Comparison of ENCODE assay signal across 1 cellular context in the genomic region with DNA sequence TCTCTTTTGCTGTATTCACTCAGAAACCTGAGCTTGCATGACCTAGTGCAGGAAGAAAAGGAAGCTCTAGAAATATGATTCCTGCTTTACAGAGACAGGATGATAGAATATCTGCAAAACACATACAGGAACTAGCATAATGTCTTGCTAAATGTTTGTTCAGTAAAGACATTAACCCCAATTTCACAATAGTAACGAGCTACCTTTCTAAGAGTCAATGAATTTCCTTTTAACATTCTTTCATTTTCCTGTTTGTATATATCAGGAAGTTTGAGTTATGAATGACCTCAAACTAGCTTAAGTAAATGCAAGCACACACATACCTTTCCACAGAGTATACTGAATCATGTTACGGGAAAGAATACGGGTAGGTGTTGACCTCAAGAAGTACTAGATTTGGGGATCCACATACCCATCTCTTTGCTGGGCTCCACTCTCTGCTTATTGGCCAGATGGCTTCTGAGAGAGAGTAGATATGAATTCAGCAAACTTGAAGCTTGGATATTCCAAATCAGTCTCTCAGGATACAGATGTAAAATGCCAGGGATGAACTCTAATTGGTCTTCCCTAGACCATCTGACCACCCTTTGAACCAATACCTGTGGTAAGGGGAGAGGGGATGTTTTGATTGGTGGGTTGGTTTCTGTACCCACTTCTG.
TF ChIP-seq lines count a peak whose summit lies in the region.

No MANE protein-coding gene starts in this region.

TF ChIP-seq in HepG2, 621 proteins besides CTCF, POLR2A, EP300 and RAD21 (continued from another document and continues in another):
- TF ChIP-seq, protein P1, sequence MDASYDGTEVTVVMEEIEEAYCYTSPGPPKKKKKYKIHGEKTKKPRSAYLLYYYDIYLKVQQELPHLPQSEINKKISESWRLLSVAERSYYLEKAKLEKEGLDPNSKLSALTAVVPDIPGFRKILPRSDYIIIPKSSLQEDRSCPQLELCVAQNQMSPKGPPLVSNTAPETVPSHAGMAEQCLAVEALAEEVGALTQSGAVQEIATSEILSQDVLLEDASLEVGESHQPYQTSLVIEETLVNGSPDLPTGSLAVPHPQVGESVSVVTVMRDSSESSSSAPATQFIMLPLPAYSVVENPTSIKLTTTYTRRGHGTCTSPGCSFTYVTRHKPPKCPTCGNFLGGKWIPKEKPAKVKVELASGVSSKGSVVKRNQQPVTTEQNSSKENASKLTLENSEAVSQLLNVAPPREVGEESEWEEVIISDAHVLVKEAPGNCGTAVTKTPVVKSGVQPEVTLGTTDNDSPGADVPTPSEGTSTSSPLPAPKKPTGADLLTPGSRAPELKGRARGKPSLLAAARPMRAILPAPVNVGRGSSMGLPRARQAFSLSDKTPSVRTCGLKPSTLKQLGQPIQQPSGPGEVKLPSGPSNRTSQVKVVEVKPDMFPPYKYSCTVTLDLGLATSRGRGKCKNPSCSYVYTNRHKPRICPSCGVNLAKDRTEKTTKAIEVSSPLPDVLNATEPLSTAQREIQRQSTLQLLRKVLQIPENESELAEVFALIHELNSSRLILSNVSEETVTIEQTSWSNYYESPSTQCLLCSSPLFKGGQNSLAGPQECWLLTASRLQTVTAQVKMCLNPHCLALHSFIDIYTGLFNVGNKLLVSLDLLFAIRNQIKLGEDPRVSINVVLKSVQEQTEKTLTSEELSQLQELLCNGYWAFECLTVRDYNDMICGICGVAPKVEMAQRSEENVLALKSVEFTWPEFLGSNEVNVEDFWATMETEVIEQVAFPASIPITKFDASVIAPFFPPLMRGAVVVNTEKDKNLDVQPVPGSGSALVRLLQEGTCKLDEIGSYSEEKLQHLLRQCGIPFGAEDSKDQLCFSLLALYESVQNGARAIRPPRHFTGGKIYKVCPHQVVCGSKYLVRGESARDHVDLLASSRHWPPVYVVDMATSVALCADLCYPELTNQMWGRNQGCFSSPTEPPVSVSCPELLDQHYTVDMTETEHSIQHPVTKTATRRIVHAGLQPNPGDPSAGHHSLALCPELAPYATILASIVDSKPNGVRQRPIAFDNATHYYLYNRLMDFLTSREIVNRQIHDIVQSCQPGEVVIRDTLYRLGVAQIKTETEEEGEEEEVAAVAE (CRISPR knock-in tag; IDR thresholded peaks at IDR 0.05; ENCODE audit: borderline replicate concordance): no peak
- TF ChIP-seq WIZ (CRISPR knock-in tag; IDR thresholded peaks at IDR 0.05) (no peak), ZNF839 (CRISPR knock-in tag; IDR thresholded peaks at IDR 0.05; ENCODE audit: borderline replicate concordance) (no peak), ARNT2 (CRISPR knock-in tag; IDR thresholded peaks at IDR 0.05; ENCODE audit: low read depth) (peak; percentile 53; the same call in 1 of the 2 replicates), ZNF251 (CRISPR knock-in tag; IDR thresholded peaks at IDR 0.05) (no peak), GLI4 (CRISPR knock-in tag; IDR thresholded peaks at IDR 0.05; ENCODE audit: borderline replicate concordance) (no peak), MXI1 (IDR thresholded peaks at IDR 0.05; ENCODE audit: borderline replicate concordance, low read depth, low read length) (no peak), RFX1 (IDR thresholded peaks at IDR 0.05) (no peak), MAFF (IDR thresholded peaks at IDR 0.05; ENCODE audit: low read depth, low read length) (no peak), ZNF878 (CRISPR knock-in tag; IDR thresholded peaks at IDR 0.05) (no peak), KLF9 (CRISPR knock-in tag; IDR thresholded peaks at IDR 0.05; ENCODE audit: low read depth) (no peak), ZNF354B (CRISPR knock-in tag; IDR thresholded peaks at IDR 0.05) (no peak), ZNF879 (CRISPR knock-in tag; IDR thresholded peaks at IDR 0.05) (no peak), ZFP37 (CRISPR knock-in tag; IDR thresholded peaks at IDR 0.05; ENCODE audit: borderline replicate concordance) (no peak), MTF2 (CRISPR knock-in tag; IDR thresholded peaks at IDR 0.05; ENCODE audit: borderline replicate concordance) (no peak), DNMT1 (CRISPR knock-in tag; IDR thresholded peaks at IDR 0.05) (no peak), ZNF367 (CRISPR knock-in tag; IDR thresholded peaks at IDR 0.05; ENCODE audit: borderline replicate concordance) (no peak), BRD4 (CRISPR knock-in tag; IDR thresholded peaks at IDR 0.05) (no peak), MAF1 (CRISPR knock-in tag; IDR thresholded peaks at IDR 0.05; ENCODE audit: borderline replicate concordance) (no peak), ZNF44 (CRISPR knock-in tag; IDR thresholded peaks at IDR 0.05) (no peak), CENPT (CRISPR knock-in tag; IDR thresholded peaks at IDR 0.05; ENCODE audit: low read depth) (no peak), ZKSCAN1 (IDR thresholded peaks at IDR 0.05; ENCODE audit: low read length) (no peak), ZNF101 (CRISPR knock-in tag; IDR thresholded peaks at IDR 0.05; ENCODE audit: borderline replicate concordance, low read depth) (no peak), SRSF9 (IDR thresholded peaks at IDR 0.05; ENCODE audit: borderline replicate concordance, insufficient read depth, low read depth, low read length, poor library complexity, severe bottlenecking) (no peak), ZNF883 (CRISPR knock-in tag; IDR thresholded peaks at IDR 0.05; ENCODE audit: not compliant biosample characterization) (no peak), ZNF761 (CRISPR knock-in tag; conservative IDR thresholded peaks at IDR 0.05) (no peak), TEAD2 (CRISPR knock-in tag; IDR thresholded peaks at IDR 0.05) (no peak), RELA (CRISPR knock-in tag; IDR thresholded peaks at IDR 0.05) (no peak), ZNF747 (CRISPR knock-in tag; IDR thresholded peaks at IDR 0.05; ENCODE audit: borderline replicate concordance) (no peak), ZNF253 (CRISPR knock-in tag; IDR thresholded peaks at IDR 0.05; ENCODE audit: borderline replicate concordance) (no peak), ZNF329 (CRISPR knock-in tag; IDR thresholded peaks at IDR 0.05; ENCODE audit: low read depth) (no peak), ZNF775 (CRISPR knock-in tag; IDR thresholded peaks at IDR 0.05; ENCODE audit: borderline replicate concordance) (no peak), ZMAT3 (CRISPR knock-in tag; conservative IDR thresholded peaks at IDR 0.05) (no peak), REPIN1 (CRISPR knock-in tag; IDR thresholded peaks at IDR 0.05; ENCODE audit: borderline replicate concordance, low read depth) (no peak; the same call in 1 of the 2 replicates), RCOR2 (CRISPR knock-in tag; IDR thresholded peaks at IDR 0.05) (peak; percentile 85), TOPORS (CRISPR knock-in tag; IDR thresholded peaks at IDR 0.05) (no peak), ZNF562 (CRISPR knock-in tag; IDR thresholded peaks at IDR 0.05; ENCODE audit: borderline replicate concordance) (no peak), TGIF2 (CRISPR knock-in tag; IDR thresholded peaks at IDR 0.05) (no peak), HMG20A (CRISPR knock-in tag; IDR thresholded peaks at IDR 0.05; ENCODE audit: borderline replicate concordance) (peak; percentile 84; the same call in 1 of the 2 replicates), ZMYM3 (CRISPR knock-in tag; IDR thresholded peaks at IDR 0.05) (no peak), REL (CRISPR knock-in tag; conservative IDR thresholded peaks at IDR 0.05) (no peak), NR2F6 (IDR thresholded peaks at IDR 0.05) (peak; percentile 71), NR2F6 (CRISPR knock-in tag; IDR thresholded peaks at IDR 0.05) (peak; percentile 79), ZNF207 (IDR thresholded peaks at IDR 0.05; ENCODE audit: borderline replicate concordance) (no peak)
- TF ChIP-seq, protein P2, sequence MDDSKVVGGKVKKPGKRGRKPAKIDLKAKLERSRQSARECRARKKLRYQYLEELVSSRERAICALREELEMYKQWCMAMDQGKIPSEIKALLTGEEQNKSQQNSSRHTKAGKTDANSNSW (CRISPR knock-in tag; IDR thresholded peaks at IDR 0.05; ENCODE audit: borderline replicate concordance): no peak
- TF ChIP-seq, protein P3, sequence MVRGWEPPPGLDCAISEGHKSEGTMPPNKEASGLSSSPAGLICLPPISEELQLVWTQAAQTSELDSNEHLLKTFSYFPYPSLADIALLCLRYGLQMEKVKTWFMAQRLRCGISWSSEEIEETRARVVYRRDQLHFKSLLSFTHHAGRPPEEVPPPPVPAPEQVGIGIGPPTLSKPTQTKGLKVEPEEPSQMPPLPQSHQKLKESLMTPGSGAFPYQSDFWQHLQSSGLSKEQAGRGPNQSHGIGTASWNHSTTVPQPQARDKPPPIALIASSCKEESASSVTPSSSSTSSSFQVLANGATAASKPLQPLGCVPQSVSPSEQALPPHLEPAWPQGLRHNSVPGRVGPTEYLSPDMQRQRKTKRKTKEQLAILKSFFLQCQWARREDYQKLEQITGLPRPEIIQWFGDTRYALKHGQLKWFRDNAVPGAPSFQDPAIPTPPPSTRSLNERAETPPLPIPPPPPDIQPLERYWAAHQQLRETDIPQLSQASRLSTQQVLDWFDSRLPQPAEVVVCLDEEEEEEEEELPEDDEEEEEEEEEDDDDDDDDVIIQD (CRISPR knock-in tag; IDR thresholded peaks at IDR 0.05; ENCODE audit: low read depth): peak; percentile 74; the same call in 1 of the 2 replicates
- TF ChIP-seq, protein P4, sequence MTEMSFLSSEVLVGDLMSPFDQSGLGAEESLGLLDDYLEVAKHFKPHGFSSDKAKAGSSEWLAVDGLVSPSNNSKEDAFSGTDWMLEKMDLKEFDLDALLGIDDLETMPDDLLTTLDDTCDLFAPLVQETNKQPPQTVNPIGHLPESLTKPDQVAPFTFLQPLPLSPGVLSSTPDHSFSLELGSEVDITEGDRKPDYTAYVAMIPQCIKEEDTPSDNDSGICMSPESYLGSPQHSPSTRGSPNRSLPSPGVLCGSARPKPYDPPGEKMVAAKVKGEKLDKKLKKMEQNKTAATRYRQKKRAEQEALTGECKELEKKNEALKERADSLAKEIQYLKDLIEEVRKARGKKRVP (CRISPR knock-in tag; IDR thresholded peaks at IDR 0.05): peak in 1 of 2 experiments; percentile 88; a peak in 2 of 4 replicates
- TF ChIP-seq, protein P5, sequence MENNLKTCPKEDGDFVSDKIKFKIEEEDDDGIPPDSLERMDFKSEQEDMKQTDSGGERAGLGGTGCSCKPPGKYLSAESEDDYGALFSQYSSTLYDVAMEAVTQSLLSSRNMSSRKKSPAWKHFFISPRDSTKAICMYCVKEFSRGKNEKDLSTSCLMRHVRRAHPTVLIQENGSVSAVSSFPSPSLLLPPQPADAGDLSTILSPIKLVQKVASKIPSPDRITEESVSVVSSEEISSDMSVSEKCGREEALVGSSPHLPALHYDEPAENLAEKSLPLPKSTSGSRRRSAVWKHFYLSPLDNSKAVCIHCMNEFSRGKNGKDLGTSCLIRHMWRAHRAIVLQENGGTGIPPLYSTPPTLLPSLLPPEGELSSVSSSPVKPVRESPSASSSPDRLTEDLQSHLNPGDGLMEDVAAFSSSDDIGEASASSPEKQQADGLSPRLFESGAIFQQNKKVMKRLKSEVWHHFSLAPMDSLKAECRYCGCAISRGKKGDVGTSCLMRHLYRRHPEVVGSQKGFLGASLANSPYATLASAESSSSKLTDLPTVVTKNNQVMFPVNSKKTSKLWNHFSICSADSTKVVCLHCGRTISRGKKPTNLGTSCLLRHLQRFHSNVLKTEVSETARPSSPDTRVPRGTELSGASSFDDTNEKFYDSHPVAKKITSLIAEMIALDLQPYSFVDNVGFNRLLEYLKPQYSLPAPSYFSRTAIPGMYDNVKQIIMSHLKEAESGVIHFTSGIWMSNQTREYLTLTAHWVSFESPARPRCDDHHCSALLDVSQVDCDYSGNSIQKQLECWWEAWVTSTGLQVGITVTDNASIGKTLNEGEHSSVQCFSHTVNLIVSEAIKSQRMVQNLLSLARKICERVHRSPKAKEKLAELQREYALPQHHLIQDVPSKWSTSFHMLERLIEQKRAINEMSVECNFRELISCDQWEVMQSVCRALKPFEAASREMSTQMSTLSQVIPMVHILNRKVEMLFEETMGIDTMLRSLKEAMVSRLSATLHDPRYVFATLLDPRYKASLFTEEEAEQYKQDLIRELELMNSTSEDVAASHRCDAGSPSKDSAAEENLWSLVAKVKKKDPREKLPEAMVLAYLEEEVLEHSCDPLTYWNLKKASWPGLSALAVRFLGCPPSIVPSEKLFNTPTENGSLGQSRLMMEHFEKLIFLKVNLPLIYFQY (CRISPR knock-in tag; IDR thresholded peaks at IDR 0.05; ENCODE audit: borderline replicate concordance): no peak
- TF ChIP-seq, protein P6, sequence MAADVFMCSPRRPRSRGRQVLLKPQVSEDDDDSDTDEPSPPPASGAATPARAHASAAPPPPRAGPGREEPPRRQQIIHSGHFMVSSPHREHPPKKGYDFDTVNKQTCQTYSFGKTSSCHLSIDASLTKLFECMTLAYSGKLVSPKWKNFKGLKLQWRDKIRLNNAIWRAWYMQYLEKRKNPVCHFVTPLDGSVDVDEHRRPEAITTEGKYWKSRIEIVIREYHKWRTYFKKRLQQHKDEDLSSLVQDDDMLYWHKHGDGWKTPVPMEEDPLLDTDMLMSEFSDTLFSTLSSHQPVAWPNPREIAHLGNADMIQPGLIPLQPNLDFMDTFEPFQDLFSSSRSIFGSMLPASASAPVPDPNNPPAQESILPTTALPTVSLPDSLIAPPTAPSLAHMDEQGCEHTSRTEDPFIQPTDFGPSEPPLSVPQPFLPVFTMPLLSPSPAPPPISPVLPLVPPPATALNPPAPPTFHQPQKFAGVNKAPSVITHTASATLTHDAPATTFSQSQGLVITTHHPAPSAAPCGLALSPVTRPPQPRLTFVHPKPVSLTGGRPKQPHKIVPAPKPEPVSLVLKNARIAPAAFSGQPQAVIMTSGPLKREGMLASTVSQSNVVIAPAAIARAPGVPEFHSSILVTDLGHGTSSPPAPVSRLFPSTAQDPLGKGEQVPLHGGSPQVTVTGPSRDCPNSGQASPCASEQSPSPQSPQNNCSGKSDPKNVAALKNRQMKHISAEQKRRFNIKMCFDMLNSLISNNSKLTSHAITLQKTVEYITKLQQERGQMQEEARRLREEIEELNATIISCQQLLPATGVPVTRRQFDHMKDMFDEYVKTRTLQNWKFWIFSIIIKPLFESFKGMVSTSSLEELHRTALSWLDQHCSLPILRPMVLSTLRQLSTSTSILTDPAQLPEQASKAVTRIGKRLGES (CRISPR knock-in tag; IDR thresholded peaks at IDR 0.05; ENCODE audit: borderline replicate concordance): no peak
- TF ChIP-seq, protein P7, sequence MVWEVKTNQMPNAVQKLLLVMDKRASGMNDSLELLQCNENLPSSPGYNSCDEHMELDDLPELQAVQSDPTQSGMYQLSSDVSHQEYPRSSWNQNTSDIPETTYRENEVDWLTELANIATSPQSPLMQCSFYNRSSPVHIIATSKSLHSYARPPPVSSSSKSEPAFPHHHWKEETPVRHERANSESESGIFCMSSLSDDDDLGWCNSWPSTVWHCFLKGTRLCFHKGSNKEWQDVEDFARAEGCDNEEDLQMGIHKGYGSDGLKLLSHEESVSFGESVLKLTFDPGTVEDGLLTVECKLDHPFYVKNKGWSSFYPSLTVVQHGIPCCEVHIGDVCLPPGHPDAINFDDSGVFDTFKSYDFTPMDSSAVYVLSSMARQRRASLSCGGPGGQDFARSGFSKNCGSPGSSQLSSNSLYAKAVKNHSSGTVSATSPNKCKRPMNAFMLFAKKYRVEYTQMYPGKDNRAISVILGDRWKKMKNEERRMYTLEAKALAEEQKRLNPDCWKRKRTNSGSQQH (CRISPR knock-in tag; IDR thresholded peaks at IDR 0.05; ENCODE audit: low read depth): no peak
- TF ChIP-seq, protein P8, sequence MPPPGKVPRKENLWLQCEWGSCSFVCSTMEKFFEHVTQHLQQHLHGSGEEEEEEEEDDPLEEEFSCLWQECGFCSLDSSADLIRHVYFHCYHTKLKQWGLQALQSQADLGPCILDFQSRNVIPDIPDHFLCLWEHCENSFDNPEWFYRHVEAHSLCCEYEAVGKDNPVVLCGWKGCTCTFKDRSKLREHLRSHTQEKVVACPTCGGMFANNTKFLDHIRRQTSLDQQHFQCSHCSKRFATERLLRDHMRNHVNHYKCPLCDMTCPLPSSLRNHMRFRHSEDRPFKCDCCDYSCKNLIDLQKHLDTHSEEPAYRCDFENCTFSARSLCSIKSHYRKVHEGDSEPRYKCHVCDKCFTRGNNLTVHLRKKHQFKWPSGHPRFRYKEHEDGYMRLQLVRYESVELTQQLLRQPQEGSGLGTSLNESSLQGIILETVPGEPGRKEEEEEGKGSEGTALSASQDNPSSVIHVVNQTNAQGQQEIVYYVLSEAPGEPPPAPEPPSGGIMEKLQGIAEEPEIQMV (CRISPR knock-in tag; IDR thresholded peaks at IDR 0.05; ENCODE audit: low read depth): no peak
